9 cellular contexts compared by ENCODE assay signal in genomic region chr2:68196120-68196716, GRCh38. TPM values are rescaled to one million over a fixed set of nuclear protein-coding genes. Genes with fewer than 3 reads are reported as not detected.
DNase-seq lines count a peak whose midpoint lies in the region; ATAC-seq and TF ChIP-seq lines count a peak whose summit lies in the region.
"Had no signal": no experiment of that assay in that cellular context is flagged by ENCODE, and none has a peak within 500 bp of the region (broad histone marks: within the 10 kb centered on the region; RNA-seq: fewer than 3 reads in every experiment).

No MANE protein-coding gene starts in this region.

- no peak overlapping the region for H3K4me2 ChIP-seq in OCI-LY3 (ENCODE audit: low read length)

- no peak for TF ChIP-seq POLR2A in uterus (IDR thresholded peaks at IDR 0.05)

- no peak overlapping the region for H3K27ac Mint-ChIP-seq in activated T-cell treated with anti-CD3 and anti-CD28 coated beads, Interleukin-2, amount 50 U/mL, for 24 hours
- H3K27ac Mint-ChIP-seq in MCF 10A (ENCODE audit: low read depth, unreplicated experiment) = peak overlapping the region; percentile 86
- H3K27ac Mint-ChIP-seq: activated naive CD8-positive, alpha-beta T cell treated with anti-CD3 and anti-CD28 coated beads, Interleukin-2, amount 10 ng/mL, durations not matched to agents 7 days and 5 days had no signal

- H3K9ac ChIP-seq in OCI-LY3 (ENCODE audit: low read length) = no peak overlapping the region
- no peak overlapping the region for H3K9ac ChIP-seq in liver (ENCODE audit: low read depth in 1 of 2, low read length in 2 of 2)

- no peaks in the 10 kb centered on the region for H3K9me3 Mint-ChIP-seq in activated T-cell treated with anti-CD3 and anti-CD28 coated beads, Interleukin-2, amount 50 U/mL, for 24 hours
- no peaks in the 10 kb centered on the region for H3K9me3 Mint-ChIP-seq in MCF 10A (ENCODE audit: unreplicated experiment)
- H3K9me3 Mint-ChIP-seq: activated naive CD8-positive, alpha-beta T cell treated with anti-CD3 and anti-CD28 coated beads, Interleukin-2, amount 10 ng/mL, durations not matched to agents 7 days and 5 days had no signal

- ATAC-seq in HG03139 (IDR thresholded peaks at IDR 0.05; ENCODE audit: unreplicated experiment) = no peak

- peaks cover 64% of the 10 kb centered on the region for H3K4me1 Mint-ChIP-seq in activated T-cell treated with anti-CD3 and anti-CD28 coated beads, Interleukin-2, amount 50 U/mL, for 24 hours (ENCODE audit: low read depth)
- peaks cover 35% of the 10 kb centered on the region for H3K4me1 Mint-ChIP-seq in MCF 10A (ENCODE audit: insufficient read depth, unreplicated experiment)

- H3K4me3 Mint-ChIP-seq in activated T-cell treated with anti-CD3 and anti-CD28 coated beads, Interleukin-2, amount 50 U/mL, for 24 hours = no peak overlapping the region
- no peak overlapping the region for H3K4me3 Mint-ChIP-seq in MCF 10A (ENCODE audit: unreplicated experiment)
- H3K4me3 Mint-ChIP-seq: activated naive CD8-positive, alpha-beta T cell treated with anti-CD3 and anti-CD28 coated beads, Interleukin-2, amount 10 ng/mL, durations not matched to agents 7 days and 5 days had no signal

- no peak overlapping the region for H3K4me3 ChIP-seq in OCI-LY3 (ENCODE audit: low read length)
- no peak overlapping the region for H3K4me3 ChIP-seq in liver (ENCODE audit: low read depth in 1 of 3, low read length in 3 of 3)
- H3K4me3 ChIP-seq in uterus = no peak overlapping the region

- no peak overlapping the region for H3K27ac ChIP-seq in OCI-LY3 (ENCODE audit: low read length)
- H3K27ac ChIP-seq in liver (ENCODE audit: low read depth in 1 of 2, low read length in 2 of 2) = no peak overlapping the region
- peak overlapping the region in 1 of 2 donors; percentile 22 for H3K27ac ChIP-seq in uterus

- peaks cover 24% of the 10 kb centered on the region for H3K36me3 Mint-ChIP-seq in activated T-cell treated with anti-CD3 and anti-CD28 coated beads, Interleukin-2, amount 50 U/mL, for 24 hours (ENCODE audit: low read depth)
- peaks cover 7% of the 10 kb centered on the region for H3K36me3 Mint-ChIP-seq in MCF 10A (ENCODE audit: insufficient read depth, unreplicated experiment)
- H3K36me3 Mint-ChIP-seq: activated naive CD8-positive, alpha-beta T cell treated with anti-CD3 and anti-CD28 coated beads, Interleukin-2, amount 10 ng/mL, durations not matched to agents 7 days and 5 days had no signal

- no peaks in the 10 kb centered on the region for H3K27me3 ChIP-seq in OCI-LY3 (ENCODE audit: low read depth, low read length)
- H3K27me3 ChIP-seq in liver (ENCODE audit: control insufficient read depth in 4 of 4, insufficient read depth in 4 of 4, low read length in 3 of 4) = no peaks in the 10 kb centered on the region
- no peaks in the 10 kb centered on the region for H3K27me3 ChIP-seq in uterus

- POLR2A ChIA-PET in MCF 10A (lab: Yijun Ruan, JAX) = interaction anchor here (0.9 to 2.3 kb wide), 5 partner anchors 10 to 57 kb away, joined by 3 to 9 read pairs (median 4); no protein-coding TSS in a partner anchor

- H4K20me1 ChIP-seq in OCI-LY3 (ENCODE audit: insufficient read depth, low read length) = peaks cover 38% of the 10 kb centered on the region

- peak; percentile 31 for DNase-seq in activated T-cell treated with anti-CD3 and anti-CD28 coated beads for 4 hours
- DNase-seq in activated T-cell treated with anti-CD3 and anti-CD28 coated beads, Interleukin-2, amount 50 U/mL, for 24 hours = no peak
- DNase-seq in MCF 10A (ENCODE audit: unreplicated experiment) = no peak
- DNase-seq in uterus = peak in 1 of 2 donors; percentile 51
- DNase-seq in HuH-7.5 (ENCODE audit: low spot score) = no peak
- DNase-seq: activated naive CD8-positive, alpha-beta T cell treated with anti-CD3 and anti-CD28 coated beads, Interleukin-2, amount 10 ng/mL, durations not matched to agents 7 days and 5 days had no signal

- H3K27me3 Mint-ChIP-seq in activated T-cell treated with anti-CD3 and anti-CD28 coated beads, Interleukin-2, amount 50 U/mL, for 24 hours = no peaks in the 10 kb centered on the region
- H3K27me3 Mint-ChIP-seq in MCF 10A (ENCODE audit: insufficient read depth, unreplicated experiment) = no peaks in the 10 kb centered on the region
- H3K27me3 Mint-ChIP-seq: activated naive CD8-positive, alpha-beta T cell treated with anti-CD3 and anti-CD28 coated beads, Interleukin-2, amount 10 ng/mL, durations not matched to agents 7 days and 5 days had no signal

- intact Hi-C loops in MCF 10A (cut with micrococcal nuclease) (no loop called here), uterus (cut with DNase I; ENCODE audit: low total_unique reads) (loop anchor here (5.0 kb wide), 1 partner anchor 86 kb away; no protein-coding TSS in a partner anchor)

- TF ChIP-seq CTCF in OCI-LY3 (IDR thresholded peaks at IDR 0.05; ENCODE audit: low read depth, low read length) (peak; percentile 48), MCF 10A (IDR thresholded peaks at IDR 0.05; ENCODE audit: unreplicated experiment) (no peak), liver (IDR thresholded peaks at IDR 0.05; ENCODE audit: low read depth, low read length, missing input control) (peak; percentile 61), uterus (IDR thresholded peaks at IDR 0.05) (peak; percentile 55 to 63 (median 60))

- 43% methylated on average over 4 of the region's 4 CpGs for WGBS in liver

- CTCF ChIA-PET in MCF 10A (lab: Yijun Ruan, JAX) = interaction anchor here (1.0 kb wide), 1 partner anchor 87 kb away, joined by 3 read pairs; no protein-coding TSS in a partner anchor

- H2AFZ ChIP-seq in OCI-LY3 (ENCODE audit: low read depth, low read length) = no peak overlapping the region

- H3K36me3 ChIP-seq in OCI-LY3 (replicated peaks; ENCODE audit: low read depth, low read length) = peaks cover under 1% of the 10 kb centered on the region
- no peaks in the 10 kb centered on the region for H3K36me3 ChIP-seq in liver (ENCODE audit: control insufficient read depth in 4 of 4, insufficient read depth in 3 of 4, low read depth in 1 of 4, low read length in 3 of 4)
- no peaks in the 10 kb centered on the region for H3K36me3 ChIP-seq in uterus

- TF ChIP-seq RAD21 in liver (IDR thresholded peaks at IDR 0.05) = peak; percentile 68 to 74

- peaks cover 68% of the 10 kb centered on the region for H3K79me2 ChIP-seq in OCI-LY3 (ENCODE audit: low read length)

- H3K9me3 ChIP-seq in OCI-LY3 (ENCODE audit: insufficient read depth, low read length) (no peaks in the 10 kb centered on the region), liver (ENCODE audit: control insufficient read depth in 4 of 4, low read length in 3 of 4) (no peaks in the 10 kb centered on the region), uterus (no peaks in the 10 kb centered on the region)

- BruUV-seq in MCF 10A (replicated peaks; lab: Mats Ljungman, UMichigan) = no TSS peak

- H3K4me1 ChIP-seq in OCI-LY3 (ENCODE audit: low read length) (no peaks in the 10 kb centered on the region), liver (ENCODE audit: control insufficient read depth in 4 of 4, insufficient read depth in 4 of 4, low read length in 3 of 4) (peaks cover 4 to 13% (median 5%) of the 10 kb centered on the region in 4 donors), uterus (peaks cover 0 to 7% of the 10 kb centered on the region in 2 donors)

TF ChIP-seq in liver, 16 proteins besides CTCF, POLR2A, EP300 and RAD21:
- no peak for TF ChIP-seq ATF3 (IDR thresholded peaks at IDR 0.05)
- no peak for TF ChIP-seq YY1 (IDR thresholded peaks at IDR 0.05)
- TF ChIP-seq, protein P1, sequence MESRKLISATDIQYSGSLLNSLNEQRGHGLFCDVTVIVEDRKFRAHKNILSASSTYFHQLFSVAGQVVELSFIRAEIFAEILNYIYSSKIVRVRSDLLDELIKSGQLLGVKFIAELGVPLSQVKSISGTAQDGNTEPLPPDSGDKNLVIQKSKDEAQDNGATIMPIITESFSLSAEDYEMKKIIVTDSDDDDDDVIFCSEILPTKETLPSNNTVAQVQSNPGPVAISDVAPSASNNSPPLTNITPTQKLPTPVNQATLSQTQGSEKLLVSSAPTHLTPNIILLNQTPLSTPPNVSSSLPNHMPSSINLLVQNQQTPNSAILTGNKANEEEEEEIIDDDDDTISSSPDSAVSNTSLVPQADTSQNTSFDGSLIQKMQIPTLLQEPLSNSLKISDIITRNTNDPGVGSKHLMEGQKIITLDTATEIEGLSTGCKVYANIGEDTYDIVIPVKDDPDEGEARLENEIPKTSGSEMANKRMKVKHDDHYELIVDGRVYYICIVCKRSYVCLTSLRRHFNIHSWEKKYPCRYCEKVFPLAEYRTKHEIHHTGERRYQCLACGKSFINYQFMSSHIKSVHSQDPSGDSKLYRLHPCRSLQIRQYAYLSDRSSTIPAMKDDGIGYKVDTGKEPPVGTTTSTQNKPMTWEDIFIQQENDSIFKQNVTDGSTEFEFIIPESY (IDR thresholded peaks at IDR 0.05) = no peak
- TF ChIP-seq JUND (IDR thresholded peaks at IDR 0.05) = no peak
- no peak for TF ChIP-seq RXRA (IDR thresholded peaks at IDR 0.05)
- no peak for TF ChIP-seq HNF4A (conservative IDR thresholded peaks at IDR 0.05)
- TF ChIP-seq TAF1 (conservative IDR thresholded peaks at IDR 0.05) = no peak

RNA-seq across cellular contexts. Expression of gene PNO1, which starts 38.5 kb away (rescaled TPM):
- total RNA-seq in MCF 10A (2022) (27.9 and 35.0 TPM in 2 replicates), liver (1 to 10 TPM; 5.5 to 9.5 TPM), uterus (10 to 100 TPM in 2 of 4 donors, 1 to 10 TPM in 2; 7.6 to 15.8 (median 12.2) TPM)
- 1 to 10 TPM; 7.9 to 8.9 TPM for polyA plus RNA-seq in liver

RNA-seq across cellular contexts. Expression of gene PPP3R1, which starts 56.1 kb away (rescaled TPM):
- total RNA-seq in MCF 10A (2022) (50.9 and 54.6 TPM in 2 replicates), liver (10 to 100 TPM; 22.5 to 42.5 TPM), uterus (10 to 100 TPM in 3 of 4 donors, 1 to 10 TPM in 1; 9.7 to 67.9 (median 56.0) TPM)
- polyA plus RNA-seq in liver = 10 to 100 TPM in 1 of 2 donors, 1 to 10 TPM in 1; 2.4 to 14.1 TPM
